ENCODE assay signal across 9 cellular contexts in genomic region chr1:59083946-59084865, GRCh38.
DNase-seq lines count a peak whose midpoint lies in the region; ATAC-seq and TF ChIP-seq lines count a peak whose summit lies in the region.
"Had no signal": no experiment of that assay in that cellular context is flagged by ENCODE, and none has a peak within 500 bp of the region (broad histone marks: within the 10 kb centered on the region; RNA-seq: fewer than 3 reads in every experiment).

No MANE protein-coding gene starts in this region.

- 0 out of 2 replicates have a peak, but pooled peaks cover 3% of the 10 kb centered on the region for H3K9me3 ChIP-seq in PC-9 (ENCODE audit: insufficient read depth, low read depth)

- no peaks in the 10 kb centered on the region for H3K4me1 ChIP-seq in PC-9 (replicated peaks; ENCODE audit: insufficient read depth)

- peaks cover 22% of the 10 kb centered on the region for H3K27me3 Mint-ChIP-seq in nephron progenitor cell (ENCODE audit: low read depth, poor library complexity)

- H3K27me3 ChIP-seq in PC-9 (ENCODE audit: insufficient read depth, low read depth), result no peaks in the 10 kb centered on the region

- no TSS peak for BruUV-seq in PC-9 (replicated peaks; lab: Mats Ljungman, UMichigan)

- H3K9me3 Mint-ChIP-seq in nephron progenitor cell, result peaks cover 6% of the 10 kb centered on the region

- no peaks in the 10 kb centered on the region for H3F3A ChIP-seq in PC-9 (ENCODE audit: insufficient read depth, low read depth)

- no peak overlapping the region for H3K4me3 ChIP-seq in PC-9
- no peak overlapping the region for H3K4me3 ChIP-seq in epithelial cell of esophagus (ENCODE audit: low read length)

- peaks cover 20% of the 10 kb centered on the region for H3K4me1 Mint-ChIP-seq in nephron progenitor cell

- no peak overlapping the region for H3K4me2 ChIP-seq in PC-9

- H3K36me3 Mint-ChIP-seq in nephron progenitor cell (ENCODE audit: low read depth), result no peaks in the 10 kb centered on the region

- no peak overlapping the region for H3K4me3 Mint-ChIP-seq in nephron progenitor cell

- H2AFZ ChIP-seq in PC-9, result 0 out of 2 replicates have a peak overlapping the region, but pooled peaks have one; percentile 4

- peak overlapping the region; percentile 78 for H3K27ac Mint-ChIP-seq in nephron progenitor cell

- POLR2A ChIA-PET in PC-9 (lab: Charles Lee; ENCODE audit: unreplicated experiment), result interaction anchor here (0.6 kb wide), 1 partner anchor 276 kb away, joined by 3 read pairs; no protein-coding TSS in a partner anchor

- CTCF ChIA-PET in PC-9 (lab: Charles Lee), result no interaction called here

- H3K9me2 ChIP-seq in PC-9 (ENCODE audit: insufficient read depth), result no peaks in the 10 kb centered on the region

- no peak overlapping the region for H3K27ac ChIP-seq in PC-9

- DNase-seq in ELF-1 (ENCODE audit: low read depth, low spot score) (peak; percentile 35), PC-9 (no peak), epithelial cell of esophagus (ENCODE audit: low read depth) (peak; percentile 53), nephron progenitor cell (no peak), anterior cingulate cortex (lab: John Stamatoyannopoulos, UW) (no peak), AML-193 (lab: John Stamatoyannopoulos, UW) (no peak)
- DNase-seq: cerebellar nuclear complex had no signal

- ATAC-seq in HG02885 (IDR thresholded peaks at IDR 0.05; ENCODE audit: poor library complexity, unreplicated experiment) (no peak), HG03520 (IDR thresholded peaks at IDR 0.05; ENCODE audit: unreplicated experiment) (no peak)

- H4K20me1 ChIP-seq in PC-9 (ENCODE audit: insufficient read depth), result no peaks in the 10 kb centered on the region

- H3K79me2 ChIP-seq in PC-9 (ENCODE audit: low read depth), result no peaks in the 10 kb centered on the region

- no peaks in the 10 kb centered on the region for H3K36me3 ChIP-seq in PC-9 (ENCODE audit: low read depth)

- TF ChIP-seq CTCF in PC-9 (conservative IDR thresholded peaks at IDR 0.05), result no peak
- no peak for TF ChIP-seq CTCF in epithelial cell of esophagus (IDR thresholded peaks at IDR 0.05; ENCODE audit: insufficient read depth, low read depth, low read length, missing control alignments)
- TF ChIP-seq CTCF in nephron progenitor cell (IDR thresholded peaks at IDR 0.05), result no peak

- intact Hi-C loops in PC-9 (cut with micrococcal nuclease; ENCODE audit: unreplicated experiment), result no loop called here

Comparison
In these comparisons a context has a peak if more than half of its experiments do, and no peak if none do; other contexts are left out.
1. DNase-seq: peak in ELF-1 (single experiment) and epithelial cell of esophagus (single experiment); none in PC-9 (0 of 2), nephron progenitor cell (single experiment), anterior cingulate cortex (0 of 58) and AML-193 (0 of 2).